Comparison of ENCODE assay signal across 1 cellular context in the genomic region with DNA sequence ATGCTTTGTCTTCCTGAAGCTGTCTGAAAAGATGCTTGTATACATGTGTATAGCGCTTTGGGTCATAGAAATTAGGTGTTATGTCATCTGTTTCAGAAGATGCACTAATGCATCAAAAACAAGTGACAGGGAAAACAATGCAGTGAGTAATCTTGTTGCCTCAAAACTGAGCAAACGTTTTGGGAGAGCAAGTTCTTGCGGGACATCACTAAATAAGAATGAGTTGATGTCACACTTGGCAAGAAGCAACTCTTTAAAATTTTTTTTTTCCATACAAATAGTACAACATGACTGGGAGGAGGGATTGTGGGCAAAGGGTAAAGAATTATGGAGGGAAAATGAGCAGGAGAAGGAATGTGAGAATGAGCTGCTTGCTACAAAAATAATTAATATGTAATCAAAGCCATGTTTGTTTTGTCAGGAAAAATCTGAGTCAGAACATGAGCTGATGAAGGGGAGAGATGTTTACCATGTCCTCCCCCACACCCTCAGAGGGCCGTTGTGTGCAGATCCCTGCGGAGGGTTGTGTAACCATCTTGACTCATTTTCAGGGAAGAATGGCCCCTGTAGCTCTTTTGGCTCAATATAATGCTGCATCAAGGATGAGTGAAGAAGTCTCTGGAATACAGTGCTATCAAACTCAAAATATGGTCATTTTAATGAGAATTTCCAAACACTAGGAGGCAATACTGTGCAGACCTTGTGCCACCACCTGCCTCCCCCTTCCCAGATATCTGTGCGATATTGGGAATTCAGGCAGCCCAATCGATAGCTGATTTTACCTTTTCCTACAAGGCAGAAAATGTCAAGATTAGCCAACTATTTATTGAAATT.
A peak's percentile ranks its signal among the peaks of the same experiment; 100 is the strongest.
TF ChIP-seq lines count a peak whose summit lies in the region.

No MANE protein-coding gene starts in this region.

TF ChIP-seq in HepG2, 621 proteins besides CTCF, POLR2A, EP300 and RAD21 (continued from another document and continues in another):
- TF ChIP-seq, protein P1, sequence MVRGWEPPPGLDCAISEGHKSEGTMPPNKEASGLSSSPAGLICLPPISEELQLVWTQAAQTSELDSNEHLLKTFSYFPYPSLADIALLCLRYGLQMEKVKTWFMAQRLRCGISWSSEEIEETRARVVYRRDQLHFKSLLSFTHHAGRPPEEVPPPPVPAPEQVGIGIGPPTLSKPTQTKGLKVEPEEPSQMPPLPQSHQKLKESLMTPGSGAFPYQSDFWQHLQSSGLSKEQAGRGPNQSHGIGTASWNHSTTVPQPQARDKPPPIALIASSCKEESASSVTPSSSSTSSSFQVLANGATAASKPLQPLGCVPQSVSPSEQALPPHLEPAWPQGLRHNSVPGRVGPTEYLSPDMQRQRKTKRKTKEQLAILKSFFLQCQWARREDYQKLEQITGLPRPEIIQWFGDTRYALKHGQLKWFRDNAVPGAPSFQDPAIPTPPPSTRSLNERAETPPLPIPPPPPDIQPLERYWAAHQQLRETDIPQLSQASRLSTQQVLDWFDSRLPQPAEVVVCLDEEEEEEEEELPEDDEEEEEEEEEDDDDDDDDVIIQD (CRISPR knock-in tag; IDR thresholded peaks at IDR 0.05; ENCODE audit: low read depth): peak; percentile 63; the same call in 1 of the 2 replicates
- TF ChIP-seq NR1H2 (CRISPR knock-in tag; IDR thresholded peaks at IDR 0.05; ENCODE audit: borderline replicate concordance, low read depth) (no peak), ZNF331 (CRISPR knock-in tag; IDR thresholded peaks at IDR 0.05) (no peak), HOXA3 (CRISPR knock-in tag; IDR thresholded peaks at IDR 0.05) (peak; percentile 53; the same call in 1 of the 2 replicates), ZBTB14 (CRISPR knock-in tag; IDR thresholded peaks at IDR 0.05) (no peak), BATF2 (CRISPR knock-in tag; IDR thresholded peaks at IDR 0.05) (no peak), ZNF251 (CRISPR knock-in tag; IDR thresholded peaks at IDR 0.05) (no peak), ZNF350 (CRISPR knock-in tag; IDR thresholded peaks at IDR 0.05; ENCODE audit: borderline replicate concordance, low read depth) (no peak), ZNF607 (CRISPR knock-in tag; IDR thresholded peaks at IDR 0.05; ENCODE audit: borderline replicate concordance) (no peak), ZNF776 (CRISPR knock-in tag; IDR thresholded peaks at IDR 0.05) (no peak), HINFP (CRISPR knock-in tag; IDR thresholded peaks at IDR 0.05; ENCODE audit: low read depth) (no peak), ZBTB42 (CRISPR knock-in tag; IDR thresholded peaks at IDR 0.05) (no peak), PITX1 (CRISPR knock-in tag; IDR thresholded peaks at IDR 0.05) (no peak), CBX2 (IDR thresholded peaks at IDR 0.05; ENCODE audit: low read depth, low read length) (no peak), CBX2 (CRISPR knock-in tag; IDR thresholded peaks at IDR 0.05; ENCODE audit: low read depth) (no peak), ZNF17 (CRISPR knock-in tag; IDR thresholded peaks at IDR 0.05) (no peak), TP53 (CRISPR knock-in tag; conservative IDR thresholded peaks at IDR 0.05) (no peak), SAFB2 (CRISPR knock-in tag; IDR thresholded peaks at IDR 0.05; ENCODE audit: borderline replicate concordance, low read depth) (no peak), SMARCC2 (IDR thresholded peaks at IDR 0.05) (no peak), BHLHE40 (IDR thresholded peaks at IDR 0.05; ENCODE audit: low read length) (no peak), ZNF615 (CRISPR knock-in tag; IDR thresholded peaks at IDR 0.05; ENCODE audit: borderline replicate concordance) (no peak), ZNF672 (CRISPR knock-in tag; IDR thresholded peaks at IDR 0.05) (no peak), POGK (CRISPR knock-in tag; conservative IDR thresholded peaks at IDR 0.05) (no peak), TCF7 (IDR thresholded peaks at IDR 0.05; ENCODE audit: low read depth) (peak; percentile 84), TRIM24 (CRISPR knock-in tag; IDR thresholded peaks at IDR 0.05) (no peak), NFIB (CRISPR knock-in tag; IDR thresholded peaks at IDR 0.05; ENCODE audit: borderline replicate concordance) (no peak), ZNF335 (CRISPR knock-in tag; IDR thresholded peaks at IDR 0.05) (no peak), ZNF558 (CRISPR knock-in tag; IDR thresholded peaks at IDR 0.05; ENCODE audit: borderline replicate concordance) (no peak), HMG20A (CRISPR knock-in tag; IDR thresholded peaks at IDR 0.05; ENCODE audit: borderline replicate concordance) (peak; percentile 77; the same call in 1 of the 2 replicates), ZMAT5 (CRISPR knock-in tag; IDR thresholded peaks at IDR 0.05; ENCODE audit: borderline replicate concordance, low read depth) (no peak), ZNF768 (CRISPR knock-in tag; IDR thresholded peaks at IDR 0.05) (no peak), NFYB (CRISPR knock-in tag; IDR thresholded peaks at IDR 0.05) (no peak), NFKB2 (CRISPR knock-in tag; IDR thresholded peaks at IDR 0.05; ENCODE audit: borderline replicate concordance) (no peak), KDM6A (CRISPR knock-in tag; IDR thresholded peaks at IDR 0.05; ENCODE audit: low read depth) (peak; percentile 60; the same call in 1 of the 2 replicates), DMTF1 (CRISPR knock-in tag; IDR thresholded peaks at IDR 0.05) (no peak), ZNF337 (CRISPR knock-in tag; IDR thresholded peaks at IDR 0.05; ENCODE audit: borderline replicate concordance, low read depth) (no peak), REXO4 (CRISPR knock-in tag; IDR thresholded peaks at IDR 0.05; ENCODE audit: borderline replicate concordance) (no peak), FIP1L1 (IDR thresholded peaks at IDR 0.05; ENCODE audit: borderline replicate concordance, insufficient read depth, low read depth, low read length) (no peak), SP140L (CRISPR knock-in tag; IDR thresholded peaks at IDR 0.05; ENCODE audit: borderline replicate concordance) (no peak), ZBTB39 (CRISPR knock-in tag; IDR thresholded peaks at IDR 0.05) (no peak)
- TF ChIP-seq, protein P2, sequence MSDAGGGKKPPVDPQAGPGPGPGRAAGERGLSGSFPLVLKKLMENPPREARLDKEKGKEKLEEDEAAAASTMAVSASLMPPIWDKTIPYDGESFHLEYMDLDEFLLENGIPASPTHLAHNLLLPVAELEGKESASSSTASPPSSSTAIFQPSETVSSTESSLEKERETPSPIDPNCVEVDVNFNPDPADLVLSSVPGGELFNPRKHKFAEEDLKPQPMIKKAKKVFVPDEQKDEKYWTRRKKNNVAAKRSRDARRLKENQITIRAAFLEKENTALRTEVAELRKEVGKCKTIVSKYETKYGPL (CRISPR knock-in tag; IDR thresholded peaks at IDR 0.05): peak; percentile 77; the same call in 1 of the 2 replicates
- TF ChIP-seq, protein P3, sequence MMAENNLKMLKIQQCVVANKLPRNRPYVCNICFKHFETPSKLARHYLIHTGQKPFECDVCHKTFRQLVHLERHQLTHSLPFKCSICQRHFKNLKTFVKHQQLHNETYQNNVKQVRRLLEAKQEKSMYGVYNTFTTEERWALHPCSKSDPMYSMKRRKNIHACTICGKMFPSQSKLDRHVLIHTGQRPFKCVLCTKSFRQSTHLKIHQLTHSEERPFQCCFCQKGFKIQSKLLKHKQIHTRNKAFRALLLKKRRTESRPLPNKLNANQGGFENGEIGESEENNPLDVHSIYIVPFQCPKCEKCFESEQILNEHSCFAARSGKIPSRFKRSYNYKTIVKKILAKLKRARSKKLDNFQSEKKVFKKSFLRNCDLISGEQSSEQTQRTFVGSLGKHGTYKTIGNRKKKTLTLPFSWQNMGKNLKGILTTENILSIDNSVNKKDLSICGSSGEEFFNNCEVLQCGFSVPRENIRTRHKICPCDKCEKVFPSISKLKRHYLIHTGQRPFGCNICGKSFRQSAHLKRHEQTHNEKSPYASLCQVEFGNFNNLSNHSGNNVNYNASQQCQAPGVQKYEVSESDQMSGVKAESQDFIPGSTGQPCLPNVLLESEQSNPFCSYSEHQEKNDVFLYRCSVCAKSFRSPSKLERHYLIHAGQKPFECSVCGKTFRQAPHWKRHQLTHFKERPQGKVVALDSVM (CRISPR knock-in tag; IDR thresholded peaks at IDR 0.05): no peak
- TF ChIP-seq, protein P4, sequence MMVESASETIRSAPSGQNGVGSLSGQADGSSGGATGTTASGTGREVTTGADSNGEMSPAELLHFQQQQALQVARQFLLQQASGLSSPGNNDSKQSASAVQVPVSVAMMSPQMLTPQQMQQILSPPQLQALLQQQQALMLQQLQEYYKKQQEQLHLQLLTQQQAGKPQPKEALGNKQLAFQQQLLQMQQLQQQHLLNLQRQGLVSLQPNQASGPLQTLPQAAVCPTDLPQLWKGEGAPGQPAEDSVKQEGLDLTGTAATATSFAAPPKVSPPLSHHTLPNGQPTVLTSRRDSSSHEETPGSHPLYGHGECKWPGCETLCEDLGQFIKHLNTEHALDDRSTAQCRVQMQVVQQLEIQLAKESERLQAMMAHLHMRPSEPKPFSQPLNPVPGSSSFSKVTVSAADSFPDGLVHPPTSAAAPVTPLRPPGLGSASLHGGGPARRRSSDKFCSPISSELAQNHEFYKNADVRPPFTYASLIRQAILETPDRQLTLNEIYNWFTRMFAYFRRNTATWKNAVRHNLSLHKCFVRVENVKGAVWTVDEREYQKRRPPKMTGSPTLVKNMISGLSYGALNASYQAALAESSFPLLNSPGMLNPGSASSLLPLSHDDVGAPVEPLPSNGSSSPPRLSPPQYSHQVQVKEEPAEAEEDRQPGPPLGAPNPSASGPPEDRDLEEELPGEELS (CRISPR knock-in tag; IDR thresholded peaks at IDR 0.05): peak; percentile 90
